In genomic region chr20:63017826-63018411, GRCh38 we compare ENCODE assay signal across 31 cellular contexts. TPM values are rescaled to one million over a fixed set of nuclear protein-coding genes. Genes with fewer than 3 reads are reported as not detected.
DNase-seq lines count a peak whose midpoint lies in the region; ATAC-seq and TF ChIP-seq lines count a peak whose summit lies in the region.
"Had no signal": no experiment of that assay in that cellular context is flagged by ENCODE, and none has a peak within 500 bp of the region (broad histone marks: within the 10 kb centered on the region; RNA-seq: fewer than 3 reads in every experiment).

No MANE protein-coding gene starts in this region.

- intact Hi-C loops in left ventricle myocardium superior (cut with micrococcal nuclease) (no loop called here), spleen (cut with DNase I; ENCODE audit: low total_unique reads) (no loop called here), esophagus muscularis mucosa (cut with DNase I) (no loop called here)

- TF ChIP-seq POLR2A in spleen (IDR thresholded peaks at IDR 0.05) (no peak), esophagus muscularis mucosa (IDR thresholded peaks at IDR 0.05; ENCODE audit: low read depth) (no peak)

- DNase-seq in RWPE2 (ENCODE audit: low spot score) (peak; percentile 83), left ventricle myocardium superior (peak; percentile 15), spleen (peak; percentile 73), esophagus muscularis mucosa (ENCODE audit: extremely low spot score) (no peak), G401 (ENCODE audit: low spot score) (no peak), iPS-NIHi7 (ENCODE audit: extremely low spot score) (no peak)
- DNase-seq: activated CD4-positive, alpha-beta memory T cell treated with anti-CD3 and anti-CD28 coated beads, Interleukin-2, amount 10 ng/mL, durations not matched to agents 7 days and 5 days; activated CD8-positive, alpha-beta memory T cell treated with anti-CD3 and anti-CD28 coated beads, Interleukin-2, amount 50 U/mL, for 4 hours; activated naive CD4-positive, alpha-beta T cell; activated naive CD8-positive, alpha-beta T cell treated with anti-CD3 and anti-CD28 coated beads, Interleukin-2, amount 50 U/mL, for 24 hours; Calu3; dermis blood vessel endothelial cell; esophagus squamous epithelium; foreskin keratinocyte; NCI-H1092; NCI-H1930; NCI-H2171 treated with DMSO at 0.1 percent for 48 hours; NCI-H524; occipital lobe; testis had no signal

- H3K27ac ChIP-seq in BLaER1 treated with 17β-estradiol and CSF1 and Interleukin-3, amounts not matched to agents 10 nM and 100 nM, result peak overlapping the region in 1 of 11 experiments; percentile 25; a peak in 2 of 22 replicates
- no peak overlapping the region for H3K27ac ChIP-seq in RWPE2 (ENCODE audit: poor library complexity, severe bottlenecking)
- no peak overlapping the region for H3K27ac ChIP-seq in spleen
- no peak overlapping the region for H3K27ac ChIP-seq in esophagus muscularis mucosa (replicated peaks in 1 of 4)
- H3K27ac ChIP-seq: C4-2B, esophagus squamous epithelium, foreskin keratinocyte, heart right ventricle, psoas muscle, testis had no signal

- no peak overlapping the region for H3K9ac ChIP-seq in BLaER1 treated with 17β-estradiol and CSF1 and Interleukin-3, amounts not matched to agents 10 nM and 100 nM

- TF ChIP-seq EP300 in esophagus muscularis mucosa (IDR thresholded peaks at IDR 0.05), result no peak

- WGBS in spleen, 5 donors, result 87 to 91% (median 88%) methylated on average over 14 to 25 of the region's 25 CpGs
- WGBS in esophagus muscularis mucosa, result 79% methylated on average over 22 of the region's 25 CpGs

- peaks cover 0 to 4% (median 0%) of the 10 kb centered on the region in 11 experiments; a peak in 1 of 22 replicates for H3K36me3 ChIP-seq in BLaER1 treated with 17β-estradiol and CSF1 and Interleukin-3, amounts not matched to agents 10 nM and 100 nM
- H3K36me3 ChIP-seq in RWPE2 (ENCODE audit: low read depth) (no peaks in the 10 kb centered on the region), spleen (no peaks in the 10 kb centered on the region), esophagus muscularis mucosa (no peaks in the 10 kb centered on the region)
- H3K36me3 ChIP-seq: esophagus squamous epithelium, heart right ventricle had no signal

- H3K4me3 ChIP-seq in BLaER1 treated with 17β-estradiol and CSF1 and Interleukin-3, amounts not matched to agents 10 nM and 100 nM, result no peak overlapping the region
- no peak overlapping the region for H3K4me3 ChIP-seq in RWPE2 (ENCODE audit: severe bottlenecking)
- H3K4me3 ChIP-seq in spleen, result no peak overlapping the region
- H3K4me3 ChIP-seq in esophagus muscularis mucosa, result no peak overlapping the region
- H3K4me3 ChIP-seq: esophagus squamous epithelium, heart right ventricle, lung, psoas muscle, testis had no signal

- TF ChIP-seq CTCF in RWPE2 (IDR thresholded peaks at IDR 0.05; ENCODE audit: poor library complexity, severe bottlenecking) (no peak), spleen (IDR thresholded peaks at IDR 0.05 in 8 of 11, conservative IDR thresholded peaks at IDR 0.05 in 3 of 11) (no peak), esophagus muscularis mucosa (IDR thresholded peaks at IDR 0.05) (no peak)

- in situ Hi-C loops in G401 (cut with HindIII; ENCODE audit: low sequenced_read_pairs), result no loop called here

- ATAC-seq in RWPE2 (ENCODE audit: low read depth) (peak; percentile 5; the same call in 2 of the 3 replicates), left ventricle myocardium superior (no peak)
- ATAC-seq: activated naive CD8-positive, alpha-beta T cell treated with anti-CD3 and anti-CD28 coated beads, Interleukin-2, amount 50 U/mL, for 24 hours; foreskin keratinocyte; naive thymus-derived CD8-positive, alpha-beta T cell had no signal

- H3K4me2 ChIP-seq in BLaER1 treated with 17β-estradiol and CSF1 and Interleukin-3, amounts not matched to agents 10 nM and 100 nM, result peak overlapping the region in 9 of 11 experiments; percentile 19 to 79 (median 50); a peak in 17 of 22 replicates

- H3K9me3 ChIP-seq in BLaER1 treated with 17β-estradiol and CSF1 and Interleukin-3, amounts not matched to agents 10 nM and 100 nM (replicated peaks in 1 of 11), result peaks cover 25 to 41% (median 29%) of the 10 kb centered on the region in 11 experiments
- H3K9me3 ChIP-seq in RWPE2 (ENCODE audit: severe bottlenecking), result peaks cover 8% of the 10 kb centered on the region
- peaks cover 0 to 27% (median 15%) of the 10 kb centered on the region in 8 donors for H3K9me3 ChIP-seq in spleen
- peaks cover 0 to 27% (median 21%) of the 10 kb centered on the region in 4 donors for H3K9me3 ChIP-seq in esophagus muscularis mucosa
- H3K9me3 ChIP-seq: testis had no signal

- H3K4me1 ChIP-seq in BLaER1 treated with 17β-estradiol and CSF1 and Interleukin-3, amounts not matched to agents 10 nM and 100 nM, result peaks cover 0 to 59% (median 38%) of the 10 kb centered on the region in 10 experiments; a peak in 15 of 20 replicates
- H3K4me1 ChIP-seq in RWPE2 (ENCODE audit: insufficient read depth, poor library complexity, severe bottlenecking) (peaks cover 4% of the 10 kb centered on the region), spleen (no peaks in the 10 kb centered on the region), esophagus muscularis mucosa (no peaks in the 10 kb centered on the region)
- H3K4me1 ChIP-seq: esophagus squamous epithelium, foreskin keratinocyte, heart right ventricle, psoas muscle, testis had no signal

- H4K20me1 ChIP-seq in BLaER1 treated with 17β-estradiol and CSF1 and Interleukin-3, amounts not matched to agents 10 nM and 100 nM, result peaks cover 0 to 5% (median 0%) of the 10 kb centered on the region in 11 experiments; a peak in 1 of 22 replicates

- peaks cover 31 to 41% (median 38%) of the 10 kb centered on the region in 11 experiments for H3K27me3 ChIP-seq in BLaER1 treated with 17β-estradiol and CSF1 and Interleukin-3, amounts not matched to agents 10 nM and 100 nM
- peaks cover 99% of the 10 kb centered on the region for H3K27me3 ChIP-seq in RWPE2 (ENCODE audit: insufficient read depth, poor library complexity, severe bottlenecking)
- peaks cover 3 to 95% (median 61%) of the 10 kb centered on the region in 7 donors for H3K27me3 ChIP-seq in spleen (replicated peaks in 1 of 7)
- H3K27me3 ChIP-seq in esophagus muscularis mucosa, result peaks cover 0 to 95% (median 24%) of the 10 kb centered on the region in 4 donors
- H3K27me3 ChIP-seq: testis had no signal

RNA-seq across cellular contexts. Expression of gene BHLHE23, which starts 11.2 kb away (rescaled TPM):
- total RNA-seq in left ventricle myocardium superior, result not detected
- total RNA-seq in spleen, result not detected
- polyA plus RNA-seq in spleen, result not detected
- total RNA-seq in esophagus muscularis mucosa, result not detected
- not detected in 2 replicates for total RNA-seq in G401 (2014; rRNA removed; shearing (Covaris generic))
- total RNA-seq: activated CD4-positive, alpha-beta memory T cell treated with anti-CD3 and anti-CD28 coated beads, Interleukin-2, amount 10 ng/mL, durations not matched to agents 7 days and 5 days; Calu3; dermis blood vessel endothelial cell; esophagus squamous epithelium; foreskin keratinocyte; H4; heart right ventricle; HT-29; kidney epithelial cell; lung; M059J; naive thymus-derived CD8-positive, alpha-beta T cell; occipital lobe; psoas muscle; skeletal muscle tissue had no signal
- polyA plus RNA-seq: foreskin keratinocyte; lung; naive thymus-derived CD8-positive, alpha-beta T cell; psoas muscle had no signal

Comparison
In these comparisons a context has a peak if more than half of its experiments do, and no peak if none do; other contexts are left out.
1. DNase-seq: peak in RWPE2 (single experiment), left ventricle myocardium superior (single experiment) and spleen (single experiment); none in esophagus muscularis mucosa (single experiment), G401 (single experiment) and iPS-NIHi7 (single experiment).